In the genomic region with DNA sequence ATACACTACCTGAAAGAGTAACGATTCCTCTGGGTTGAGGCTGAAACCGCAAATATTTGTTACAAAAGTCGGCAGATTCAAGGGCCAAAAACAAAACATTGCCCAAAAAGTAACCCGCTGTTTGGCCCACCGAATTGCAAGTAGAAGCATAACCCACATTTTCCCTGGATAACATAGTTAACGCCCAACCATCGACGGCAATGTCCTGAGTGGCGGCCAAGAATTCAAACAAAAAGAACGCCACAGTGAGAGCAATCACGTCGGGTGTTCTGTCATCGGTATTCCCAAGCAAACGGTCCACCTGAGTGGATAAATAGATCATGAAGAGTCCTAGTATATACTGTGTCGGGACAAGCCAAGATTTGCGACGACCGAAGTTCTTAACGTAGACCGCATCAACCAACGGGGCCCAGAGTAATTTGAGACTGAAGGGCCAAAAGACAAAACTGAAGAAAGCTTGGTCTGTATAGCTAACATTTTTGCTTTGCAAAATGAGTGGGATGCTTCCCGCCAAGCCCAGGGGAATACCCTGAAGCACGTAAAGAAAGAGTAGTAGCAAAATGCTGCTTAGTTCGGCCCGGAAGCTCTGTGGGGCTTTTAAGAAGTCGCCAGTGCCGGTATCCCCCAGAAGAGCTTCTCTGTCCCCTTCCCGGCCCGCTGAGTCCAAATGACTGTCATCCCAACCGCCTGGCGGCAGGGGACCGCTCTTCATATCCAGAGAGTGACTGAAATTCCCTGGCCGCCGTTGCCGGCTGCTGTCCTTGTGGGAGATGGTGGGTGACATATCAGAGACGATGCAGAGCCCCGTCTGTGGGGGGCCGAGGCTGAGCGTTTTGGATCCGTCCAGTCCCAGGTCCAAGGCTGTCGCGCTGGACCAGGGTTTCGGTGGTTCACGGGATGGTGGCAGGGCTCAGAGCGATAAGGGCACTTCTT, we compare ENCODE assay signal across 8 cellular contexts. TPM values are rescaled to one million over a fixed set of nuclear protein-coding genes. Genes with fewer than 3 reads are reported as not detected.
DNase-seq lines count a peak whose midpoint lies in the region; ATAC-seq and TF ChIP-seq lines count a peak whose summit lies in the region.

No MANE protein-coding gene starts in this region.

- CTCF ChIA-PET in activated B cell treated with CpG ODN at 0.5 μM for 24 hours (lab: Charles Lee) = interaction anchor here (1.5 to 2.6 kb wide), 2 partner anchors 17 to 47 kb away, joined by 5 to 21 read pairs; partner anchors contain the start of genes C3orf33 and GMPS

- peak overlapping the region; percentile 98 for H3K4me3 Mint-ChIP-seq in activated B cell treated with CpG ODN at 0.5 μM for 24 hours

- POLR2A ChIA-PET in activated B cell treated with CpG ODN at 0.5 μM for 24 hours (lab: Charles Lee) = interaction anchor here (0.6 to 2.6 kb wide), 8 partner anchors 15 to 1528 kb away, joined by 3 to 36 read pairs (median 3); partner anchors contain the start of genes C3orf33, GMPS and SSR3

- DNase-seq in AG09309 (ENCODE audit: low read depth) = no peak
- no peak for DNase-seq in activated B cell treated with CpG ODN at 0.5 μM for 24 hours
- DNase-seq in NCI-H226 = no peak

- TF ChIP-seq CTCF in AG09309 (IDR thresholded peaks at IDR 0.05; ENCODE audit: control insufficient read depth, insufficient read depth, low read depth, low read length, missing control alignments) (no peak), activated B cell treated with CpG ODN at 0.5 μM for 24 hours (IDR thresholded peaks at IDR 0.05) (no peak)

- H3K27ac Mint-ChIP-seq in activated B cell treated with CpG ODN at 0.5 μM for 24 hours = peak overlapping the region; percentile 98

- peak overlapping the region; percentile 98 for H3K9ac ChIP-seq in endocrine pancreas (ENCODE audit: control insufficient read depth, insufficient read depth, low read length)
- H3K9ac ChIP-seq in mucosa of rectum (ENCODE audit: low read depth in 1 of 2, low read length in 2 of 2) = peak overlapping the region; percentile 92 to 95

- H3K27me3 Mint-ChIP-seq in activated B cell treated with CpG ODN at 0.5 μM for 24 hours = no peaks in the 10 kb centered on the region

- H3K9me3 ChIP-seq in endocrine pancreas (ENCODE audit: control insufficient read depth, low read length) (no peaks in the 10 kb centered on the region), mucosa of rectum (ENCODE audit: control insufficient read depth in 2 of 2, low read length in 2 of 2) (no peaks in the 10 kb centered on the region)

- peaks cover 30% of the 10 kb centered on the region for H3K36me3 Mint-ChIP-seq in activated B cell treated with CpG ODN at 0.5 μM for 24 hours (ENCODE audit: low read depth)

- H3K9me3 Mint-ChIP-seq in activated B cell treated with CpG ODN at 0.5 μM for 24 hours = no peaks in the 10 kb centered on the region

- H3K4me1 ChIP-seq in endocrine pancreas (ENCODE audit: control insufficient read depth, insufficient read depth, low read length) (peaks cover 10% of the 10 kb centered on the region), mucosa of rectum (ENCODE audit: control insufficient read depth in 2 of 2, insufficient read depth in 2 of 2, low read length in 2 of 2) (peaks cover 14 to 25% of the 10 kb centered on the region in 2 donors)

- intact Hi-C loops in activated B cell treated with CpG ODN at 0.5 μM for 24 hours (cut with micrococcal nuclease) = loop anchor here (1.0 to 5.0 kb wide), 13 partner anchors 17 to 1529 kb away; partner anchors contain the start of genes C3orf33, CCNL1, DHX36 and GMPS

- H3K27ac ChIP-seq in mucosa of rectum (ENCODE audit: low read depth in 2 of 2, low read length in 2 of 2) (peak overlapping the region; percentile 99), temporal lobe (ENCODE audit: low read depth, low read length) (peak overlapping the region; percentile 76)

- ATAC-seq in GM19035 (IDR thresholded peaks at IDR 0.05; ENCODE audit: unreplicated experiment) (peak; percentile 11), HG03457 (IDR thresholded peaks at IDR 0.05; ENCODE audit: unreplicated experiment) (peak; percentile 1), activated B cell treated with CpG ODN at 0.5 μM for 24 hours (ENCODE audit: low read depth) (peak; percentile 1)

- peaks cover 45% of the 10 kb centered on the region for H3K4me1 Mint-ChIP-seq in activated B cell treated with CpG ODN at 0.5 μM for 24 hours

- H3K27me3 ChIP-seq in endocrine pancreas (ENCODE audit: control insufficient read depth, insufficient read depth, low read length) (no peaks in the 10 kb centered on the region), mucosa of rectum (ENCODE audit: control insufficient read depth in 2 of 2, insufficient read depth in 2 of 2, low read length in 2 of 2) (no peaks in the 10 kb centered on the region)

- H3K4me3 ChIP-seq in AG09309 (ENCODE audit: control insufficient read depth, low read depth, low read length) (peak overlapping the region; percentile 77), endocrine pancreas (ENCODE audit: control insufficient read depth, insufficient read depth, low read length) (peak overlapping the region; percentile 100), mucosa of rectum (ENCODE audit: low read length in 2 of 2) (peak overlapping the region; percentile 96)

- no peaks in the 10 kb centered on the region for H3K36me3 ChIP-seq in endocrine pancreas (ENCODE audit: control insufficient read depth, insufficient read depth, low read length)
- no peaks in the 10 kb centered on the region for H3K36me3 ChIP-seq in mucosa of rectum (ENCODE audit: control insufficient read depth in 2 of 2, insufficient read depth in 2 of 2, low read length in 2 of 2)

RNA-seq across cellular contexts. Expression of gene SLC33A1, which starts 0.7 kb away (rescaled TPM):
- total RNA-seq in activated B cell treated with CpG ODN at 0.5 μM for 24 hours = 19.8 and 23.3 TPM in 2 replicates
- 26.6 TPM for total RNA-seq in temporal lobe

RNA-seq across cellular contexts. Expression of gene GMPS, which starts 17.0 kb away (rescaled TPM):
- total RNA-seq in activated B cell treated with CpG ODN at 0.5 μM for 24 hours (42.2 and 45.1 TPM in 2 replicates), temporal lobe (31.7 TPM)

RNA-seq across cellular contexts. Expression of gene C3orf33, which starts 47.4 kb away (rescaled TPM):
- total RNA-seq in activated B cell treated with CpG ODN at 0.5 μM for 24 hours (1.6 and 2.4 TPM in 2 replicates), temporal lobe (10.1 TPM)
